ENCODE assay signal across 8 cellular contexts in genomic region chr5:146878471-146879172, GRCh38. TPM values are rescaled to one million over a fixed set of nuclear protein-coding genes. Genes with fewer than 3 reads are reported as not detected.
DNase-seq lines count a peak whose midpoint lies in the region; ATAC-seq and TF ChIP-seq lines count a peak whose summit lies in the region.

Gene PPP2R2B (minus strand): TSS chr5:146878757.

- peak within 1 kb of the TSS; percentile 39 for H3K27ac ChIP-seq in CD4-positive, alpha-beta memory T cell (ENCODE audit: low read depth, low read length)
- peak within 1 kb of the TSS; percentile 46 for H3K27ac ChIP-seq in parathyroid adenoma

- H3K36me3 ChIP-seq in CD4-positive, alpha-beta memory T cell (ENCODE audit: insufficient read depth, low read length), result no peaks in the 10 kb centered on the region
- no peaks in the 10 kb centered on the region for H3K36me3 ChIP-seq in parathyroid adenoma (ENCODE audit: control insufficient read depth, insufficient read depth, low read length)

- no peak for TF ChIP-seq CTCF in parathyroid adenoma (IDR thresholded peaks at IDR 0.05)

- POLR2A ChIA-PET in CD4-positive, alpha-beta memory T cell (lab: Charles Lee; ENCODE audit: partially characterized antibody), result interaction anchor here (1.3 to 1.4 kb wide), 3 partner anchors 9 to 125 kb away, joined by 3 to 7 read pairs (median 6); no protein-coding TSS in a partner anchor

- no peaks in the 10 kb centered on the region for H3K9me3 ChIP-seq in CD4-positive, alpha-beta memory T cell (ENCODE audit: control insufficient read depth in 1 of 2, low read length in 2 of 2)
- no peaks in the 10 kb centered on the region for H3K9me3 ChIP-seq in parathyroid adenoma (ENCODE audit: control insufficient read depth, low read length)

- H3K9me3 Mint-ChIP-seq in CD4-positive, alpha-beta memory T cell, result peaks cover 0 to 2% (median 0%) of the 10 kb centered on the region in 8 donors

- no peaks in the 10 kb centered on the region for H3K79me2 ChIP-seq in parathyroid adenoma

- H3K4me3 Mint-ChIP-seq in CD4-positive, alpha-beta memory T cell, result peak within 1 kb of the TSS; percentile 89 to 95 (median 92)

- H3K27ac Mint-ChIP-seq in CD4-positive, alpha-beta memory T cell, result peak within 1 kb of the TSS; percentile 41 to 85 (median 69)

- H3K4me1 ChIP-seq in CD4-positive, alpha-beta memory T cell (ENCODE audit: insufficient read depth, low read length), result peaks cover 18% of the 10 kb centered on the region
- no peaks in the 10 kb centered on the region for H3K4me1 ChIP-seq in parathyroid adenoma

- peaks cover 16 to 27% (median 22%) of the 10 kb centered on the region in 4 donors for H3K4me1 Mint-ChIP-seq in CD4-positive, alpha-beta memory T cell

- peak within 1 kb of the TSS; percentile 57 to 70 for H3K4me3 ChIP-seq in CD4-positive, alpha-beta memory T cell (ENCODE audit: low read length in 2 of 2)
- H3K4me3 ChIP-seq in parathyroid adenoma (ENCODE audit: low read depth, low read length), result peak within 1 kb of the TSS; percentile 25

- intact Hi-C loops in CD4-positive, alpha-beta memory T cell (cut with micrococcal nuclease), result loop anchor here (1.0 to 10.0 kb wide), 2 partner anchors 127 to 214 kb away; no protein-coding TSS in a partner anchor
- intact Hi-C loops in left ventricle myocardium superior (cut with micrococcal nuclease), result no loop called here

- peaks cover 9 to 12% of the 10 kb centered on the region in 2 donors for H3K27me3 Mint-ChIP-seq in CD4-positive, alpha-beta memory T cell

- peak; percentile 45 to 60 (median 46) for DNase-seq in CD4-positive, alpha-beta memory T cell
- DNase-seq in RPMI8226, result peak; percentile 55
- DNase-seq in activated naive CD8-positive, alpha-beta T cell treated with anti-CD3 and anti-CD28 coated beads, Interleukin-2, amount 50 U/mL, for 16 hours (ENCODE audit: low read depth, low spot score), result peak; percentile 3
- peak; percentile 40 for DNase-seq in left ventricle myocardium superior
- DNase-seq in SIG-M5 (lab: John Stamatoyannopoulos, UW), result no peak

- H2AFZ ChIP-seq in parathyroid adenoma, result peak within 1 kb of the TSS; percentile 95

- H3K9ac ChIP-seq in parathyroid adenoma, result peak within 1 kb of the TSS; percentile 2

- CTCF ChIA-PET in CD4-positive, alpha-beta memory T cell (lab: Charles Lee; ENCODE audit: partially characterized antibody), result interaction anchor here (1.4 to 1.5 kb wide), 2 partner anchors 216 to 217 kb away, joined by 4 to 5 read pairs; no protein-coding TSS in a partner anchor

- peaks cover 0 to 3% of the 10 kb centered on the region in 2 donors for H3K36me3 Mint-ChIP-seq in CD4-positive, alpha-beta memory T cell

- H3K27me3 ChIP-seq in CD4-positive, alpha-beta memory T cell (ENCODE audit: insufficient read depth, low read length), result no peaks in the 10 kb centered on the region
- no peaks in the 10 kb centered on the region for H3K27me3 ChIP-seq in parathyroid adenoma (ENCODE audit: control insufficient read depth, insufficient read depth, low read length)

- ATAC-seq in HG02588 (IDR thresholded peaks at IDR 0.05; ENCODE audit: unreplicated experiment) (peak; percentile 77), left ventricle myocardium superior (peak; percentile 57), HG02870 (IDR thresholded peaks at IDR 0.05; ENCODE audit: unreplicated experiment) (no peak)

- H3K4me2 ChIP-seq in parathyroid adenoma (ENCODE audit: low read length), result peak within 1 kb of the TSS; percentile 70

RNA-seq across cellular contexts. Expression of gene PPP2R2B, which starts in this region (rescaled TPM):
- 1 to 10 TPM; 3.1 to 3.9 TPM for total RNA-seq in CD4-positive, alpha-beta memory T cell
- 10 to 100 TPM in 1 of 2 donors, 1 to 10 TPM in 1; 9.5 to 13.0 TPM for polyA plus RNA-seq in CD4-positive, alpha-beta memory T cell
- total RNA-seq in left ventricle myocardium superior, result 0.12 TPM

Comparison
In these comparisons a context has a peak if more than half of its experiments do, and no peak if none do; other contexts are left out.
1. Peak in DNase-seq and ATAC-seq in left ventricle myocardium superior; RNA of the gene not detected or under 1 TPM.